ENCODE assay signal across 15 cellular contexts in the genomic region with DNA sequence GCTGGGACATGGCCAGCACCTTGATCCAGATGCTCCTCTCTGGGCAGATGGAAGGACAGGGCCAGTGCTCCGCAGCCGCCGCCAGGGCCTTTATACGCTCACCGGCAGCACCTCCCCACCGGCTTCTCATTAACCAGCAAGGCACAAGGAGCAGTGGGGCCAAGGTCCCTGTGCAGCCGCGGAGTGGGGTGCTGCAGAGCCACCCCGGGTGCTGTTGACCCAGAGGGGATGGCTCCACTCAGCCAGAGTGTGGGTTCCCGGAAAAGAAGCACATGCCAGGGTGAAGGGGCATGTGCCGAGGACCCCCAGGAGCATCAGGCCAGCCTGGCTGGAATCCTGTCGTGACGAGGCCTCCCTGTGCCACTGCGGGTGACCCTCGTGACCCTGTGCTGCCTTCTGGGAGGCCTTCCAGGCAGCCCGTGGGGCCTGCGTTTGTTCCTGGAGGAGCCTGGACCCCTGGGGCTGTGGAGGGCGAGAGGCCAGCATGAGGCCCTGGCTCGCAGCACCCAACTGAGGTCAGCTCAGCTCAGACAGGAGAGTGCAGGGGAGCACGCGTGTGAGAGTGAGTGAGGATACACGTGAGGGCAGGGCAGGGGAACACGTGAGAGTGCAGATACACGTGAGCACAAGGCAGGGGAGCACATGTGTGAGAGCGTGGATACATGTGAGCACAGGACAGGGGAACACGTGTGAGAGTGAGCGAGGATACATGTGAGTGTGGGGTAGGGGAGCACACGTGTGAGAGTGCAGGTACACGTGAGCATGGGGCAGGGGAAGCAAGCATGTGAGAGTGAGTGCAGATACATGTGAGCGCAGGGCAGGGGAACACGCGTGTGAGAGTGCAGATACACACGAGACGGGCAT. TPM values are rescaled to one million over a fixed set of nuclear protein-coding genes. Genes with fewer than 3 reads are reported as not detected.
DNase-seq lines count a peak whose midpoint lies in the region; ATAC-seq, FAIRE-seq and TF ChIP-seq lines count a peak whose summit lies in the region.
"Had no signal": no experiment of that assay in that cellular context is flagged by ENCODE, and none has a peak within 500 bp of the region (broad histone marks: within the 10 kb centered on the region; RNA-seq: fewer than 3 reads in every experiment).

A gene with protein sequence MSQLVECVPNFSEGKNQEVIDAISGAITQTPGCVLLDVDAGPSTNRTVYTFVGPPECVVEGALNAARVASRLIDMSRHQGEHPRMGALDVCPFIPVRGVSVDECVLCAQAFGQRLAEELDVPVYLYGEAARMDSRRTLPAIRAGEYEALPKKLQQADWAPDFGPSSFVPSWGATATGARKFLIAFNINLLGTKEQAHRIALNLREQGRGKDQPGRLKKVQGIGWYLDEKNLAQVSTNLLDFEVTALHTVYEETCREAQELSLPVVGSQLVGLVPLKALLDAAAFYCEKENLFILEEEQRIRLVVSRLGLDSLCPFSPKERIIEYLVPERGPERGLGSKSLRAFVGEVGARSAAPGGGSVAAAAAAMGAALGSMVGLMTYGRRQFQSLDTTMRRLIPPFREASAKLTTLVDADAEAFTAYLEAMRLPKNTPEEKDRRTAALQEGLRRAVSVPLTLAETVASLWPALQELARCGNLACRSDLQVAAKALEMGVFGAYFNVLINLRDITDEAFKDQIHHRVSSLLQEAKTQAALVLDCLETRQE (minus strand): TSS at position 66 of the 864 bp plus-strand sequence. CDS start 56 bp downstream, at position 10.

- no peaks in the 10 kb centered on the region for H3K79me1 ChIP-seq in trophoblast cell (ENCODE audit: low read length)

- no peak within 1 kb of the TSS for H3K14ac ChIP-seq in trophoblast cell (ENCODE audit: low read length)

- H3K36me3 ChIP-seq in NT2/D1 (ENCODE audit: insufficient read depth, insufficient read length, low read length) (peaks cover 15% of the 10 kb centered on the region), kidney (ENCODE audit: control insufficient read depth in 1 of 2, insufficient read depth in 2 of 2, low read length in 2 of 2) (no peaks in the 10 kb centered on the region), trophoblast cell (ENCODE audit: control insufficient read depth in 1 of 2, insufficient read depth in 2 of 2, low read length in 2 of 2) (peaks cover 2 to 5% of the 10 kb centered on the region in 2 experiments)
- H3K36me3 ChIP-seq: breast epithelium had no signal

- H2AFZ ChIP-seq in trophoblast cell (ENCODE audit: insufficient read depth, low read length, poor library complexity) = no peak within 1 kb of the TSS
- H2AFZ ChIP-seq: parathyroid adenoma had no signal

- H3K9ac ChIP-seq in NT2/D1 (ENCODE audit: insufficient read length, low read depth) = peak within 1 kb of the TSS; percentile 26
- peak within 1 kb of the TSS; percentile 25 to 55 for H3K9ac ChIP-seq in kidney (ENCODE audit: low read length in 2 of 2)
- H3K9ac ChIP-seq in trophoblast cell (ENCODE audit: low read length) = no peak within 1 kb of the TSS
- H3K9ac ChIP-seq: parathyroid adenoma had no signal

- H3K9me3 ChIP-seq in NT2/D1 (ENCODE audit: insufficient read depth, low read length) (peaks cover 10% of the 10 kb centered on the region; the same call in 1 of the 2 replicates), kidney (ENCODE audit: control insufficient read depth in 1 of 2, low read length in 2 of 2) (no peaks in the 10 kb centered on the region), trophoblast cell (ENCODE audit: insufficient read depth, low read depth, low read length) (no peaks in the 10 kb centered on the region)
- H3K9me3 ChIP-seq: breast epithelium had no signal

- H2BK120ac ChIP-seq in trophoblast cell (ENCODE audit: insufficient read depth, low read length, poor library complexity) = no peak within 1 kb of the TSS

- no CpG with 5 or more reads among the region's 34 CpGs for WGBS in trophoblast cell (ENCODE audit: extremely low coverage, insufficient coverage, insufficient read length)

- FAIRE-seq in kidney (lab: Jason Lieb, UNC) = no peak

- H4K8ac ChIP-seq in trophoblast cell (ENCODE audit: low read depth, low read length) = no peak within 1 kb of the TSS

- peaks cover 39% of the 10 kb centered on the region for H3K4me1 ChIP-seq in NT2/D1 (ENCODE audit: insufficient read depth, insufficient read length)
- peaks cover 0 to 2% of the 10 kb centered on the region in 2 donors for H3K4me1 ChIP-seq in kidney (ENCODE audit: control insufficient read depth in 1 of 2, insufficient read depth in 1 of 2, low read depth in 1 of 2, low read length in 2 of 2)
- H3K4me1 ChIP-seq in trophoblast cell (ENCODE audit: control insufficient read depth in 1 of 2, insufficient read depth in 2 of 2, low read length in 2 of 2) = peaks cover 6 to 13% of the 10 kb centered on the region in 2 experiments
- H3K4me1 ChIP-seq: breast epithelium, parathyroid adenoma had no signal

- no peak within 1 kb of the TSS for H2AK5ac ChIP-seq in trophoblast cell (ENCODE audit: low read length)

- no peak within 1 kb of the TSS for H4K12ac ChIP-seq in trophoblast cell (ENCODE audit: low read depth, low read length)

- no peak within 1 kb of the TSS for H2BK12ac ChIP-seq in trophoblast cell (ENCODE audit: low read length)

- H3K4me2 ChIP-seq in trophoblast cell (ENCODE audit: low read length) = no peak within 1 kb of the TSS

- ATAC-seq in HG03108 (IDR thresholded peaks at IDR 0.05; ENCODE audit: unreplicated experiment) = no peak
- ATAC-seq: activated CD8-positive, alpha-beta T cell treated with anti-CD3 and anti-CD28 coated beads for 36 hours had no signal

- no peak within 1 kb of the TSS for H3K18ac ChIP-seq in trophoblast cell (ENCODE audit: low read length)

- H3K4me3 ChIP-seq in NT2/D1 (ENCODE audit: insufficient read length, low read depth) (no peak within 1 kb of the TSS), kidney (ENCODE audit: low read length in 2 of 2) (peak within 1 kb of the TSS; percentile 62 to 70), trophoblast cell (ENCODE audit: low read depth, low read length) (peak within 1 kb of the TSS; percentile 14)
- H3K4me3 ChIP-seq: breast epithelium had no signal

- H3K79me2 ChIP-seq in trophoblast cell (ENCODE audit: control insufficient read depth, insufficient read depth, low read length, poor library complexity) = peaks cover 2% of the 10 kb centered on the region
- H3K79me2 ChIP-seq: parathyroid adenoma had no signal

- intact Hi-C loops in kidney (cut with DNase I) = no loop called here

- H3K23ac ChIP-seq in trophoblast cell (ENCODE audit: low read length) = peak within 1 kb of the TSS; percentile 28

- H3K27ac ChIP-seq in kidney (ENCODE audit: low read depth in 2 of 2, low read length in 2 of 2) = peak within 1 kb of the TSS; percentile 65 to 92
- H3K27ac ChIP-seq in trophoblast cell (ENCODE audit: low read depth, low read length) = no peak within 1 kb of the TSS
- H3K27ac ChIP-seq: breast epithelium, parathyroid adenoma had no signal

- no peak for TF ChIP-seq CTCF in kidney (IDR thresholded peaks at IDR 0.05; ENCODE audit: borderline replicate concordance, extremely low read depth, insufficient read depth)

- no peak within 1 kb of the TSS for H2BK5ac ChIP-seq in trophoblast cell (ENCODE audit: low read depth, low read length, poor library complexity)

- no peaks in the 10 kb centered on the region for H3K27me3 ChIP-seq in NT2/D1 (ENCODE audit: insufficient read depth, insufficient read length)
- H3K27me3 ChIP-seq in trophoblast cell (ENCODE audit: insufficient read depth, low read length) = no peaks in the 10 kb centered on the region
- H3K27me3 ChIP-seq: breast epithelium had no signal

- no peak within 1 kb of the TSS for H3K4ac ChIP-seq in trophoblast cell (ENCODE audit: low read depth, low read length)

- H4K91ac ChIP-seq in trophoblast cell (ENCODE audit: low read depth, low read length) = no peak within 1 kb of the TSS

- peak; percentile 12 for DNase-seq in Daoy (ENCODE audit: low read depth)
- DNase-seq in NT2/D1 (ENCODE audit: low read depth, low spot score) = no peak
- DNase-seq in kidney = peak; percentile 65
- DNase-seq in trophoblast cell = no peak
- no peak for DNase-seq in NCI-H345 (lab: John Stamatoyannopoulos, UW)
- no peak for DNase-seq in NCI-H187 treated with DMSO at 0.1 percent for 48 hours (lab: John Stamatoyannopoulos, UW)
- DNase-seq: activated CD8-positive, alpha-beta T cell treated with anti-CD3 and anti-CD28 coated beads for 36 hours; activated naive CD4-positive, alpha-beta T cell treated with anti-CD3 and anti-CD28 coated beads for 36 hours; C1 segment of cervical spinal cord; hippocampal formation; MM.1S; SIG-M5 had no signal

RNA-seq across cellular contexts. Expression of the gene that starts here (rescaled TPM):
- 0.34 TPM in 1 of 2 replicates, not detected in the other for total RNA-seq in Daoy (2014; rRNA removed; shearing (Covaris generic))
- total RNA-seq in kidney = 51.6 TPM
- polyA plus RNA-seq in kidney (ENCODE audit: insufficient read depth, low read depth, low replicate concordance) = 273 TPM
- 1.0 and 1.4 TPM in 2 replicates for polyA plus RNA-seq in trophoblast cell (2013)
- total RNA-seq: activated naive CD4-positive, alpha-beta T cell treated with anti-CD3 and anti-CD28 coated beads for 36 hours had no signal

Comparison
In these comparisons a context has a peak if more than half of its experiments do, and no peak if none do; other contexts are left out.
1. RNA of the gene that starts here (total RNA-seq): 51.6 TPM in kidney (single experiment); 0.34 TPM in Daoy; every median in the first group is over 10 times any median in the second.
2. Peak in DNase-seq in Daoy; RNA of the gene not detected or under 1 TPM.